ENCODE assay signal across 7 cellular contexts in genomic region chr16:29346203-29346602, GRCh38.
DNase-seq lines count a peak whose midpoint lies in the region; ATAC-seq, FAIRE-seq and TF ChIP-seq lines count a peak whose summit lies in the region.
"Not testable (repeated sequence)": the region's sequence is repeated elsewhere in the genome, so short reads cannot be mapped to it uniquely, and the experiment has no call there.

No MANE protein-coding gene starts in this region.

- not testable (repeated sequence) for H2AFZ ChIP-seq in SU-DHL-6 (ENCODE audit: low read depth, low read length, severe bottlenecking)

- peak overlapping the region; percentile 53 for H3K27ac ChIP-seq in SU-DHL-6 (ENCODE audit: low read depth, low read length)

- H4K20me1 ChIP-seq in SU-DHL-6 (ENCODE audit: low read depth, low read length) = not testable (repeated sequence)

- H3K9me3 ChIP-seq in SU-DHL-6 (ENCODE audit: insufficient read depth, low read length) = not testable (repeated sequence)

- not testable (repeated sequence) for H3K79me2 ChIP-seq in SU-DHL-6 (ENCODE audit: insufficient read depth, low read length)

- H3K9me2 ChIP-seq in SU-DHL-6 (replicated peaks; ENCODE audit: insufficient read depth, low read length) = not testable (repeated sequence)

- H3K27me3 Mint-ChIP-seq in IgD-negative memory B cell; dendritic cell treated with granulocyte-macrophage colony-stimulating factor and Interleukin-4, amounts not matched to agents 40 ng/mL and 50 ng/mL, for 4 days; stimulated activated memory B cell treated with anti-CD40 and anti-IgM and Interleukin-4, amounts not matched to agents 10 μg/mL and 1 μg/mL and 100 μg/mL, for 72 hours: not testable (repeated sequence)

- not testable (repeated sequence) for TF ChIP-seq CTCF in SU-DHL-6 (IDR thresholded peaks at IDR 0.05; ENCODE audit: insufficient read depth, low read length, poor library complexity, severe bottlenecking)

- peak; percentile 70 for FAIRE-seq in GM18507 (lab: Jason Lieb, UNC)

- H3K4me2 ChIP-seq in SU-DHL-6 (ENCODE audit: low read depth, low read length, poor library complexity, severe bottlenecking) = not testable (repeated sequence)

- H3K36me3 Mint-ChIP-seq in IgD-negative memory B cell; dendritic cell treated with granulocyte-macrophage colony-stimulating factor and Interleukin-4, amounts not matched to agents 40 ng/mL and 50 ng/mL, for 4 days (ENCODE audit: low read depth); stimulated activated memory B cell treated with anti-CD40 and anti-IgM and Interleukin-4, amounts not matched to agents 10 μg/mL and 1 μg/mL and 100 μg/mL, for 72 hours: not testable (repeated sequence)

- intact Hi-C loops in dendritic cell treated with granulocyte-macrophage colony-stimulating factor and Interleukin-4, amounts not matched to agents 40 ng/mL and 50 ng/mL, for 4 days (cut with micrococcal nuclease) = not testable (repeated sequence)

- H3K9ac ChIP-seq in SU-DHL-6 (ENCODE audit: low read length) = not testable (repeated sequence)

- H3K27me3 ChIP-seq in SU-DHL-6 (ENCODE audit: low read length) = not testable (repeated sequence)

- DNase-seq in GM18507 (ENCODE audit: extremely low spot score, insufficient read length, low read depth) = not testable (repeated sequence)

- H3K4me3 Mint-ChIP-seq in IgD-negative memory B cell; dendritic cell treated with granulocyte-macrophage colony-stimulating factor and Interleukin-4, amounts not matched to agents 40 ng/mL and 50 ng/mL, for 4 days; stimulated activated memory B cell treated with anti-CD40 and anti-IgM and Interleukin-4, amounts not matched to agents 10 μg/mL and 1 μg/mL and 100 μg/mL, for 72 hours: not testable (repeated sequence)

- ATAC-seq in GM18909 (IDR thresholded peaks at IDR 0.05; ENCODE audit: poor library complexity, unreplicated experiment) (peak; percentile 51), GM21529 (IDR thresholded peaks at IDR 0.05; ENCODE audit: unreplicated experiment) (peak; percentile 44)
- peak; percentile 63 for ATAC-seq in stimulated activated memory B cell treated with anti-CD40 and anti-IgM and Interleukin-4, amounts not matched to agents 10 μg/mL and 1 μg/mL and 100 μg/mL, for 72 hours

- not testable (repeated sequence) for H3K36me3 ChIP-seq in SU-DHL-6 (ENCODE audit: low read length)

- peaks cover 13 to 16% (median 15%) of the 10 kb centered on the region in 3 donors for H3K4me1 Mint-ChIP-seq in IgD-negative memory B cell
- peaks cover 48% of the 10 kb centered on the region for H3K4me1 Mint-ChIP-seq in dendritic cell treated with granulocyte-macrophage colony-stimulating factor and Interleukin-4, amounts not matched to agents 40 ng/mL and 50 ng/mL, for 4 days (ENCODE audit: low read depth)
- peaks cover 29% of the 10 kb centered on the region for H3K4me1 Mint-ChIP-seq in stimulated activated memory B cell treated with anti-CD40 and anti-IgM and Interleukin-4, amounts not matched to agents 10 μg/mL and 1 μg/mL and 100 μg/mL, for 72 hours

- H3K4me3 ChIP-seq in SU-DHL-6 (ENCODE audit: insufficient read depth, low read length, poor library complexity, severe bottlenecking) = not testable (repeated sequence)

- not testable (repeated sequence) for H3F3A ChIP-seq in SU-DHL-6 (ENCODE audit: insufficient read depth)

- H3K27ac Mint-ChIP-seq in IgD-negative memory B cell = peak overlapping the region; percentile 46 to 97 (median 97)
- peak overlapping the region; percentile 82 for H3K27ac Mint-ChIP-seq in dendritic cell treated with granulocyte-macrophage colony-stimulating factor and Interleukin-4, amounts not matched to agents 40 ng/mL and 50 ng/mL, for 4 days
- peak overlapping the region; percentile 91 for H3K27ac Mint-ChIP-seq in stimulated activated memory B cell treated with anti-CD40 and anti-IgM and Interleukin-4, amounts not matched to agents 10 μg/mL and 1 μg/mL and 100 μg/mL, for 72 hours

- H3K9me3 Mint-ChIP-seq in IgD-negative memory B cell; dendritic cell treated with granulocyte-macrophage colony-stimulating factor and Interleukin-4, amounts not matched to agents 40 ng/mL and 50 ng/mL, for 4 days; stimulated activated memory B cell treated with anti-CD40 and anti-IgM and Interleukin-4, amounts not matched to agents 10 μg/mL and 1 μg/mL and 100 μg/mL, for 72 hours: not testable (repeated sequence)
